ENCODE assay signal across 1 cellular context in the genomic region with DNA sequence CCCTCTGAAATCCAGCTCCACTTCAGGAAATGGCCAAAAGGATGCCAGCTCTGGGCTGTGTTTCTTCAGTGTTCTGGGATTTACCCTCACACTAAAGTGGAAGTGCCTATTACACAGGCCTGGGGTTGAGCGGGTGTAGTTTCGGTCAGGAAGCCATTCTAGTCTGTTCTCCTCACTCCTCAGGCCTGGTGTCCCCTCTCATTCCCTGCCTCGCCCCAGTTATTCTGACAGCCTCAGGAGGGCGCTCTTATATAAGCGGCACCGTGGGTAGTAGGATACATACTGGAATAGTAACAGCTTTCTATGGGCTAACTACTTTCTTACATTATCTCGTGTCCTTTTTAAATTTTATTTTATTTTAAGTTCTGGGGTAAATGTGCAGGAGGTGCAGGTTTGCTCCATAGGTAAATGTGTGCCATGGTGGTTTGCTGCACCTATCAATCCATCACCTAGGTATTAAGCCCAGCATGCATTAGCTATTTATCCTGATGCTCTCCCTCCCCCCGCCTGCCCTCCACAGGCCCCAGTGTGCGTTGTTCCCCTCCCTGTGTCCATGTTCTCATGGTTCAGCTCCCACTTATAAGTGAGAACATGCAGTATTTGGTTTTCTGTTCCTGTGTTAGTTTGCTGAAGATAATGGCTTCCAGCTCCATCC.
TF ChIP-seq lines count a peak whose summit lies in the region.

No MANE protein-coding gene starts in this region.

TF ChIP-seq in GM12878, 131 proteins besides CTCF, POLR2A, EP300 and RAD21:
- TF ChIP-seq MYC (IDR thresholded peaks at IDR 0.05; ENCODE audit: insufficient read depth, insufficient read length, insufficient replicate concordance, low read length, severe bottlenecking), result no peak
- TF ChIP-seq, protein P1, sequence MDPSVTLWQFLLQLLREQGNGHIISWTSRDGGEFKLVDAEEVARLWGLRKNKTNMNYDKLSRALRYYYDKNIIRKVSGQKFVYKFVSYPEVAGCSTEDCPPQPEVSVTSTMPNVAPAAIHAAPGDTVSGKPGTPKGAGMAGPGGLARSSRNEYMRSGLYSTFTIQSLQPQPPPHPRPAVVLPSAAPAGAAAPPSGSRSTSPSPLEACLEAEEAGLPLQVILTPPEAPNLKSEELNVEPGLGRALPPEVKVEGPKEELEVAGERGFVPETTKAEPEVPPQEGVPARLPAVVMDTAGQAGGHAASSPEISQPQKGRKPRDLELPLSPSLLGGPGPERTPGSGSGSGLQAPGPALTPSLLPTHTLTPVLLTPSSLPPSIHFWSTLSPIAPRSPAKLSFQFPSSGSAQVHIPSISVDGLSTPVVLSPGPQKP (IDR thresholded peaks at IDR 0.05; ENCODE audit: low read depth, low read length), result no peak
- TF ChIP-seq SMC3 (IDR thresholded peaks at IDR 0.05; ENCODE audit: borderline replicate concordance, low read length), result no peak
- no peak for TF ChIP-seq SP1 (IDR thresholded peaks at IDR 0.05; ENCODE audit: low read depth, low read length)
- TF ChIP-seq CBX5 (IDR thresholded peaks at IDR 0.05; ENCODE audit: low read depth), result no peak
- no peak for TF ChIP-seq BHLHE40 (IDR thresholded peaks at IDR 0.05; ENCODE audit: borderline replicate concordance in 1 of 2, low read depth in 2 of 2, low read length in 1 of 2)
- TF ChIP-seq FOS (IDR thresholded peaks at IDR 0.05; ENCODE audit: borderline replicate concordance, extremely low read depth, insufficient read length), result no peak
- no peak for TF ChIP-seq GATAD2B (conservative IDR thresholded peaks at IDR 0.05; ENCODE audit: low read depth)
- TF ChIP-seq JUND (IDR thresholded peaks at IDR 0.05; ENCODE audit: low read depth, low read length), result no peak
